ENCODE assay signal across 9 cellular contexts in genomic region chr3:196988241-196989029, GRCh38. TPM values are rescaled to one million over a fixed set of nuclear protein-coding genes. Genes with fewer than 3 reads are reported as not detected.
A peak's percentile ranks its signal among the peaks of the same experiment; 100 is the strongest.
DNase-seq lines count a peak whose midpoint lies in the region; ATAC-seq and TF ChIP-seq lines count a peak whose summit lies in the region.
"Had no signal": no experiment of that assay in that cellular context is flagged by ENCODE, and none has a peak within 500 bp of the region (broad histone marks: within the 10 kb centered on the region; RNA-seq: fewer than 3 reads in every experiment).

No MANE protein-coding gene starts in this region.

- H3K27ac ChIP-seq in A673 (ENCODE audit: low read depth, low read length, poor library complexity, severe bottlenecking) = no peak overlapping the region
- H3K27ac ChIP-seq in right atrium auricular region = peak overlapping the region; percentile 7 to 31

- H3K4me1 ChIP-seq in A673 (ENCODE audit: insufficient read depth, low read length, poor library complexity, severe bottlenecking) (no peaks in the 10 kb centered on the region), right atrium auricular region (peaks cover 0 to 13% of the 10 kb centered on the region in 2 donors)

- H3K36me3 ChIP-seq in A673 (ENCODE audit: insufficient read depth, low read length, poor library complexity, severe bottlenecking) (no peaks in the 10 kb centered on the region), H7 (replicated peaks; ENCODE audit: control insufficient read depth, insufficient read depth, low read length) (no peaks in the 10 kb centered on the region), right atrium auricular region (no peaks in the 10 kb centered on the region)

- H3K4me3 ChIP-seq in A673 (ENCODE audit: low read depth, low read length, poor library complexity, severe bottlenecking) (no peak overlapping the region), H7 (ENCODE audit: insufficient read depth, low read depth, low read length) (no peak overlapping the region), right atrium auricular region (no peak overlapping the region)

- no peaks in the 10 kb centered on the region for H3K27me3 ChIP-seq in A673 (replicated peaks; ENCODE audit: insufficient read depth, low read depth, low read length, poor library complexity)
- no peaks in the 10 kb centered on the region for H3K27me3 ChIP-seq in H7 (ENCODE audit: control insufficient read depth, insufficient read depth, low read length)
- H3K27me3 ChIP-seq in right atrium auricular region = no peaks in the 10 kb centered on the region

- TF ChIP-seq CTCF in A673 (conservative IDR thresholded peaks at IDR 0.05; ENCODE audit: low read depth, low read length) (peak; percentile 52), right atrium auricular region (IDR thresholded peaks at IDR 0.05) (no peak)

- no peaks in the 10 kb centered on the region for H3K9me3 ChIP-seq in A673 (ENCODE audit: low read depth, low read length, poor library complexity, severe bottlenecking)
- peaks cover 0 to 4% of the 10 kb centered on the region in 2 donors for H3K9me3 ChIP-seq in right atrium auricular region

- ATAC-seq in SK-N-SH treated with all-trans-retinoic acid at 6 μM for 48 hours (peak; percentile 82), GM21619 (IDR thresholded peaks at IDR 0.05; ENCODE audit: unreplicated experiment) (no peak), GM21737 (IDR thresholded peaks at IDR 0.05; ENCODE audit: unreplicated experiment) (no peak)

- CTCF ChIA-PET in A673 (lab: Charles Lee) = no interaction called here

- DNase-seq in A673 (ENCODE audit: low spot score) = no peak
- peak; percentile 81 for DNase-seq in H7
- DNase-seq in right atrium auricular region (ENCODE audit: low spot score) = no peak
- DNase-seq in activated CD8-positive, alpha-beta memory T cell treated with anti-CD3 and anti-CD28 coated beads, Interleukin-2, amount 50 U/mL, for 48 hours = no peak
- no peak for DNase-seq in GOT3 (lab: John Stamatoyannopoulos, UW)
- DNase-seq: NCI-H187 treated with DMSO at 0.1 percent for 48 hours had no signal

- POLR2A ChIA-PET in A673 (lab: Charles Lee; ENCODE audit: low non-redundant PET) = no interaction called here

- intact Hi-C loops in A673 (cut with micrococcal nuclease; ENCODE audit: unreplicated experiment) = no loop called here

- no TSS peak for BruUV-seq in A673 (replicated peaks; lab: Mats Ljungman, UMichigan)

TF ChIP-seq in SK-N-SH treated with all-trans-retinoic acid at 6 μM for 48 hours, 23 proteins besides CTCF, POLR2A, EP300 and RAD21:
- TF ChIP-seq OSR1 (CRISPR knock-in tag; IDR thresholded peaks at IDR 0.05) (no peak), CSRNP3 (CRISPR knock-in tag; IDR thresholded peaks at IDR 0.05) (no peak), ZFP3 (CRISPR knock-in tag; IDR thresholded peaks at IDR 0.05) (no peak), CSDC2 (CRISPR knock-in tag; IDR thresholded peaks at IDR 0.05) (no peak), ISL1 (CRISPR knock-in tag; IDR thresholded peaks at IDR 0.05) (no peak), ZFP30 (CRISPR knock-in tag; IDR thresholded peaks at IDR 0.05) (no peak), TOX (CRISPR knock-in tag; IDR thresholded peaks at IDR 0.05; ENCODE audit: borderline replicate concordance) (no peak), CREB5 (CRISPR knock-in tag; IDR thresholded peaks at IDR 0.05; ENCODE audit: low read depth) (no peak), ZNF565 (CRISPR knock-in tag; conservative IDR thresholded peaks at IDR 0.05; ENCODE audit: low read depth) (no peak), ZNF8 (CRISPR knock-in tag; IDR thresholded peaks at IDR 0.05) (no peak), ZNF70 (CRISPR knock-in tag; IDR thresholded peaks at IDR 0.05) (no peak), GLIS3 (CRISPR knock-in tag; IDR thresholded peaks at IDR 0.05) (no peak), PPARA (CRISPR knock-in tag; IDR thresholded peaks at IDR 0.05; ENCODE audit: borderline replicate concordance) (no peak), SNAI2 (CRISPR knock-in tag; IDR thresholded peaks at IDR 0.05) (no peak), ESRRG (CRISPR knock-in tag; IDR thresholded peaks at IDR 0.05) (no peak), ARNTL (CRISPR knock-in tag; IDR thresholded peaks at IDR 0.05; ENCODE audit: borderline replicate concordance, low read depth) (no peak), TCF4 (CRISPR knock-in tag; IDR thresholded peaks at IDR 0.05; ENCODE audit: borderline replicate concordance) (no peak), PATZ1 (CRISPR knock-in tag; IDR thresholded peaks at IDR 0.05; ENCODE audit: borderline replicate concordance) (no peak), TSHZ2 (CRISPR knock-in tag; IDR thresholded peaks at IDR 0.05) (no peak)

RNA-seq across cellular contexts. Expression of gene PIGZ, which starts 19.8 kb away (rescaled TPM):
- total RNA-seq in A673 (2021) = 0.68 and 0.69 TPM in 2 replicates
- total RNA-seq in H7 (2014; rRNA removed; shearing (Covaris generic)) = 0.55 and 1.2 TPM in 2 replicates
- total RNA-seq in right atrium auricular region = 1 to 10 TPM; 5.4 to 7.0 TPM

RNA-seq across cellular contexts. Expression of gene MELTF, which starts 41.2 kb away (rescaled TPM):
- total RNA-seq in A673 (2021) (2.6 and 4.3 TPM in 2 replicates), right atrium auricular region (1 to 10 TPM; 3.1 to 6.7 TPM)
- total RNA-seq in H7 (2014; rRNA removed; shearing (Covaris generic)) = 3.5 and 4.8 TPM in 2 replicates

RNA-seq across cellular contexts. Expression of gene NCBP2, which starts 46.1 kb away (rescaled TPM):
- total RNA-seq in A673 (2021) (87.6 and 93.7 TPM in 2 replicates), right atrium auricular region (10 to 100 TPM; 21.6 to 22.8 TPM)
- 67.8 and 82.8 TPM in 2 replicates for total RNA-seq in H7 (2014; rRNA removed; shearing (Covaris generic))
